In genomic region chr13:113818700-113819295, GRCh38 we compare ENCODE assay signal across 12 cellular contexts.
"Had no signal": no experiment of that assay in that cellular context is flagged by ENCODE, and none has a peak within 500 bp of the region (broad histone marks: within the 10 kb centered on the region; RNA-seq: fewer than 3 reads in every experiment).

No MANE protein-coding gene starts in this region.

- H3K36me3 Mint-ChIP-seq: activated naive CD4-positive, alpha-beta T cell treated with anti-CD3 and anti-CD28 coated beads, Interleukin-2, amount 50 U/mL, for 24 hours had no signal

- H3K27ac ChIP-seq: parathyroid adenoma had no signal

- H3K4me3 Mint-ChIP-seq: activated naive CD4-positive, alpha-beta T cell treated with anti-CD3 and anti-CD28 coated beads, Interleukin-2, amount 50 U/mL, for 24 hours; central memory CD8-positive, alpha-beta T cell; dendritic cell treated with granulocyte-macrophage colony-stimulating factor and Interleukin-4, amounts not matched to agents 40 ng/mL and 50 ng/mL, for 4 days; effector memory CD8-positive, alpha-beta T cell had no signal

- H3K27me3 ChIP-seq: body of pancreas, transverse colon had no signal

- ATAC-seq: body of pancreas; effector memory CD8-positive, alpha-beta T cell had no signal

- H3K27me3 Mint-ChIP-seq: activated naive CD4-positive, alpha-beta T cell treated with anti-CD3 and anti-CD28 coated beads, Interleukin-2, amount 50 U/mL, for 24 hours; dendritic cell treated with granulocyte-macrophage colony-stimulating factor and Interleukin-4, amounts not matched to agents 40 ng/mL and 50 ng/mL, for 4 days had no signal

- DNase-seq: activated CD4-positive, alpha-beta T cell treated with anti-CD3 and anti-CD28 coated beads, Interleukin-2, amount 50 U/mL, for 1 hour; activated T-cell treated with anti-CD3 and anti-CD28 coated beads, Interleukin-2, amount 50 U/mL, for 1 hour; body of pancreas; effector memory CD8-positive, alpha-beta T cell; erythroblast; retina; transverse colon had no signal

- H3K4me1 ChIP-seq: parathyroid adenoma had no signal

- H3K9me3 ChIP-seq: body of pancreas, transverse colon had no signal

- H3K36me3 ChIP-seq: transverse colon had no signal

- H3K4me3 ChIP-seq: body of pancreas, skin epidermis, transverse colon had no signal

- H3K9me3 Mint-ChIP-seq: activated naive CD4-positive, alpha-beta T cell treated with anti-CD3 and anti-CD28 coated beads, Interleukin-2, amount 50 U/mL, for 24 hours; central memory CD8-positive, alpha-beta T cell; effector memory CD8-positive, alpha-beta T cell had no signal

- H3K27ac Mint-ChIP-seq: activated naive CD4-positive, alpha-beta T cell treated with anti-CD3 and anti-CD28 coated beads, Interleukin-2, amount 50 U/mL, for 24 hours; effector memory CD8-positive, alpha-beta T cell had no signal
